ENCODE assay signal across 22 cellular contexts in genomic region chr17:41347872-41348760, GRCh38. TPM values are rescaled to one million over a fixed set of nuclear protein-coding genes. Genes with fewer than 3 reads are reported as not detected.
"Had no signal": no experiment of that assay in that cellular context is flagged by ENCODE, and none has a peak within 500 bp of the region (broad histone marks: within the 10 kb centered on the region; RNA-seq: fewer than 3 reads in every experiment).

No MANE protein-coding gene starts in this region.

- FAIRE-seq: endometrium, kidney had no signal

- H3K27me3 ChIP-seq: gastrocnemius medialis, neural progenitor cell, transverse colon had no signal

- H3K27ac Mint-ChIP-seq: neural progenitor cell; stimulated activated effector memory CD8-positive, alpha-beta T cell treated with anti-CD3 and anti-CD28 coated beads, Interleukin-12 subunit alpha, Interleukin-12 subunit beta, amount 100 ng/mL, for 72 hours had no signal

- H3K4me1 Mint-ChIP-seq: neural progenitor cell had no signal

- H3K36me3 Mint-ChIP-seq: brain; neural progenitor cell; stimulated activated effector memory CD8-positive, alpha-beta T cell treated with anti-CD3 and anti-CD28 coated beads, Interleukin-12 subunit alpha, Interleukin-12 subunit beta, amount 100 ng/mL, for 72 hours had no signal

- DNase-seq: activated CD4-positive, alpha-beta T cell treated with anti-CD3 and anti-CD28 coated beads, Interleukin-2, amount 10 ng/mL, durations not matched to agents 7 days and 5 days; activated CD4-positive, CD25-positive, alpha-beta regulatory T cell; activated T-cell treated with anti-CD3 and anti-CD28 coated beads, Interleukin-2, amount 50 U/mL, for 1 hour; amniotic stem cell; cerebellar nuclear complex; dorsolateral prefrontal cortex; gastrocnemius medialis; heart right ventricle; kidney; left ventricle myocardium inferior; retina; T-helper 2 cell; transverse colon had no signal

- ATAC-seq: gastrocnemius medialis; heart right ventricle; stimulated activated effector memory CD8-positive, alpha-beta T cell treated with anti-CD3 and anti-CD28 coated beads, Interleukin-12 subunit alpha, Interleukin-12 subunit beta, amount 100 ng/mL, for 72 hours had no signal

- H3K4me3 Mint-ChIP-seq: activated CD4-positive, alpha-beta T cell treated with anti-CD3 and anti-CD28 coated beads, Interleukin-2, amount 10 ng/mL, durations not matched to agents 7 days and 5 days; brain; neural progenitor cell; stimulated activated effector memory CD8-positive, alpha-beta T cell treated with anti-CD3 and anti-CD28 coated beads, Interleukin-12 subunit alpha, Interleukin-12 subunit beta, amount 100 ng/mL, for 72 hours had no signal

- H3K4me3 ChIP-seq: dorsolateral prefrontal cortex, gastrocnemius medialis, heart right ventricle, left ventricle myocardium inferior, neural progenitor cell, skin epidermis, transverse colon had no signal

- H3K36me3 ChIP-seq: gastrocnemius medialis, heart right ventricle, left ventricle myocardium inferior, neural progenitor cell, transverse colon had no signal

RNA-seq across cellular contexts. Expression of gene KRT33A, which starts 2.5 kb away (rescaled TPM):
- total RNA-seq: activated CD4-positive, alpha-beta T cell treated with anti-CD3 and anti-CD28 coated beads, Interleukin-2, amount 10 ng/mL, durations not matched to agents 7 days and 5 days; activated CD8-positive, alpha-beta memory T cell treated with anti-CD3 and anti-CD28 coated beads for 36 hours; activated naive CD4-positive, alpha-beta T cell treated with anti-CD3 and anti-CD28 coated beads, Interleukin-2, amount 50 U/mL, for 72 hours; dorsolateral prefrontal cortex; fibroblast of lung; gastrocnemius medialis; heart right ventricle; kidney; left ventricle myocardium inferior; mesenteric fat pad; transverse colon had no signal

RNA-seq across cellular contexts. Expression of gene KRT33B, which starts 21.5 kb away (rescaled TPM):
- total RNA-seq: activated CD4-positive, alpha-beta T cell treated with anti-CD3 and anti-CD28 coated beads, Interleukin-2, amount 10 ng/mL, durations not matched to agents 7 days and 5 days; activated CD8-positive, alpha-beta memory T cell treated with anti-CD3 and anti-CD28 coated beads for 36 hours; activated naive CD4-positive, alpha-beta T cell treated with anti-CD3 and anti-CD28 coated beads, Interleukin-2, amount 50 U/mL, for 72 hours; fibroblast of lung; gastrocnemius medialis; heart right ventricle; kidney; left ventricle myocardium inferior; mesenteric fat pad; transverse colon had no signal

RNA-seq across cellular contexts. Expression of gene KRTAP17-1, which starts 32.6 kb away (rescaled TPM):
- total RNA-seq: activated CD4-positive, alpha-beta T cell treated with anti-CD3 and anti-CD28 coated beads, Interleukin-2, amount 10 ng/mL, durations not matched to agents 7 days and 5 days; activated CD8-positive, alpha-beta memory T cell treated with anti-CD3 and anti-CD28 coated beads for 36 hours; activated naive CD4-positive, alpha-beta T cell treated with anti-CD3 and anti-CD28 coated beads, Interleukin-2, amount 50 U/mL, for 72 hours; dorsolateral prefrontal cortex; fibroblast of lung; gastrocnemius medialis; heart right ventricle; kidney; left ventricle myocardium inferior; mesenteric fat pad; transverse colon had no signal

RNA-seq across cellular contexts. Expression of gene KRT34, which starts 34.0 kb away (rescaled TPM):
- total RNA-seq: activated CD4-positive, alpha-beta T cell treated with anti-CD3 and anti-CD28 coated beads, Interleukin-2, amount 10 ng/mL, durations not matched to agents 7 days and 5 days; activated CD8-positive, alpha-beta memory T cell treated with anti-CD3 and anti-CD28 coated beads for 36 hours; activated naive CD4-positive, alpha-beta T cell treated with anti-CD3 and anti-CD28 coated beads, Interleukin-2, amount 50 U/mL, for 72 hours; gastrocnemius medialis; heart right ventricle; kidney; left ventricle myocardium inferior; mesenteric fat pad; transverse colon had no signal

RNA-seq across cellular contexts. Expression of gene KRTAP16-1, which starts 39.0 kb away (rescaled TPM):
- total RNA-seq: activated CD8-positive, alpha-beta memory T cell treated with anti-CD3 and anti-CD28 coated beads for 36 hours; activated naive CD4-positive, alpha-beta T cell treated with anti-CD3 and anti-CD28 coated beads, Interleukin-2, amount 50 U/mL, for 72 hours; dorsolateral prefrontal cortex; fibroblast of lung; gastrocnemius medialis; heart right ventricle; kidney; left ventricle myocardium inferior; mesenteric fat pad; transverse colon had no signal
